Comparison of ENCODE assay signal across 1 cellular context in genomic region chr1:52142220-52143153, GRCh38.
A peak's percentile ranks its signal among the peaks of the same experiment; 100 is the strongest.
TF ChIP-seq lines count a peak whose summit lies in the region.

No MANE protein-coding gene starts in this region.

TF ChIP-seq in GM12878, 131 proteins besides CTCF, POLR2A, EP300 and RAD21 (continued from another document):
- TF ChIP-seq IRF3 (IDR thresholded peaks at IDR 0.05) (no peak), PML (IDR thresholded peaks at IDR 0.05; ENCODE audit: low read length) (no peak), SMARCA5 (IDR thresholded peaks at IDR 0.05) (no peak), TARDBP (IDR thresholded peaks at IDR 0.05; ENCODE audit: borderline replicate concordance) (no peak), CBX5 (IDR thresholded peaks at IDR 0.05; ENCODE audit: low read depth) (no peak), RBBP5 (conservative IDR thresholded peaks at IDR 0.05) (no peak), RB1 (IDR thresholded peaks at IDR 0.05; ENCODE audit: borderline replicate concordance) (0 out of 2 replicates have a peak, but pooled peaks have one; percentile 32), CEBPB (IDR thresholded peaks at IDR 0.05; ENCODE audit: borderline replicate concordance in 1 of 2, low read depth in 2 of 2, low read length in 2 of 2) (no peak), ASH2L (IDR thresholded peaks at IDR 0.05; ENCODE audit: borderline replicate concordance, low read depth) (peak; percentile 47; the same call in 1 of the 2 replicates), EGR1 (IDR thresholded peaks at IDR 0.05; ENCODE audit: borderline replicate concordance in 1 of 2, low read depth in 2 of 2, low read length in 2 of 2) (0 out of 3 replicates have a peak, but pooled peaks of 1 of the 2 experiments have one; percentile 22), GATAD2B (conservative IDR thresholded peaks at IDR 0.05; ENCODE audit: low read depth) (0 out of 2 replicates have a peak, but pooled peaks have one; percentile 76), BACH1 (IDR thresholded peaks at IDR 0.05; ENCODE audit: borderline replicate concordance) (0 out of 2 replicates have a peak, but pooled peaks have one; percentile 2), ATF7 (IDR thresholded peaks at IDR 0.05; ENCODE audit: low read depth) (no peak)
- TF ChIP-seq, protein P1, sequence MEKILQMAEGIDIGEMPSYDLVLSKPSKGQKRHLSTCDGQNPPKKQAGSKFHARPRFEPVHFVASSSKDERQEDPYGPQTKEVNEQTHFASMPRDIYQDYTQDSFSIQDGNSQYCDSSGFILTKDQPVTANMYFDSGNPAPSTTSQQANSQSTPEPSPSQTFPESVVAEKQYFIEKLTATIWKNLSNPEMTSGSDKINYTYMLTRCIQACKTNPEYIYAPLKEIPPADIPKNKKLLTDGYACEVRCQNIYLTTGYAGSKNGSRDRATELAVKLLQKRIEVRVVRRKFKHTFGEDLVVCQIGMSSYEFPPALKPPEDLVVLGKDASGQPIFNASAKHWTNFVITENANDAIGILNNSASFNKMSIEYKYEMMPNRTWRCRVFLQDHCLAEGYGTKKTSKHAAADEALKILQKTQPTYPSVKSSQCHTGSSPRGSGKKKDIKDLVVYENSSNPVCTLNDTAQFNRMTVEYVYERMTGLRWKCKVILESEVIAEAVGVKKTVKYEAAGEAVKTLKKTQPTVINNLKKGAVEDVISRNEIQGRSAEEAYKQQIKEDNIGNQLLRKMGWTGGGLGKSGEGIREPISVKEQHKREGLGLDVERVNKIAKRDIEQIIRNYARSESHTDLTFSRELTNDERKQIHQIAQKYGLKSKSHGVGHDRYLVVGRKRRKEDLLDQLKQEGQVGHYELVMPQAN (conservative IDR thresholded peaks at IDR 0.05) = 0 out of 2 replicates have a peak, but pooled peaks have one; percentile 2
